5 cellular contexts compared by ENCODE assay signal in the genomic region with DNA sequence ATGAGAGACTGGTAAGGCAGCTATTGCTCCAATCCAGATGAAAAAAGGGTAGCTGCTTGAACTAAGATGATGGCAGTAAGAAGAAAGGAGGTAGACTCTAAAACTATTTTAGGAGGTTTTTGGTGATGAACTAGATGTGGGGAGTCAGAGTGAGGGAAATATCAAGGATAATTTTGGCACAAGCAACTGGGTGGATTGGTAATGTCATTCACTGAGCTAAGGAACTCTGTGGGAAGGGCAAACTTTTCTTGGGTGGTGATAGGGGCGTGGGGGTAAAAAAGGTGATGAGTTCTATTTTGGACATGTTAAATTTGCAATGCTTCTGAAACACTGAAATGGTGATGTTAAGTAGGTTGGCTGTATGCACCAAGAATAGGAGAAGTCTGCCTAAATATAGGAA.
"Had no signal": no experiment of that assay in that cellular context is flagged by ENCODE, and none has a peak within 500 bp of the region (broad histone marks: within the 10 kb centered on the region; RNA-seq: fewer than 3 reads in every experiment).

No MANE protein-coding gene starts in this region.

- H3K4me3 Mint-ChIP-seq: HFFc6 had no signal

- H3K27ac Mint-ChIP-seq: HFFc6, IgD-negative memory B cell had no signal

- H3K9me3 Mint-ChIP-seq: HFFc6, IgD-negative memory B cell had no signal

- DNase-seq: GM23248, GOT3, H7, HFFc6 had no signal
